Comparison of ENCODE assay signal across 18 cellular contexts in genomic region chr4:85933306-85933640, GRCh38.
"Had no signal": no experiment of that assay in that cellular context is flagged by ENCODE, and none has a peak within 500 bp of the region (broad histone marks: within the 10 kb centered on the region; RNA-seq: fewer than 3 reads in every experiment).

No MANE protein-coding gene starts in this region.

- H3K9me3 Mint-ChIP-seq: activated CD8-positive, alpha-beta T cell treated with anti-CD3 and anti-CD28 coated beads for 36 hours; activated naive CD4-positive, alpha-beta T cell treated with anti-CD3 and anti-CD28 coated beads, Interleukin-2, amount 50 U/mL, for 24 hours; WTC11 had no signal

- H3K4me3 Mint-ChIP-seq: activated CD8-positive, alpha-beta T cell treated with anti-CD3 and anti-CD28 coated beads for 36 hours; activated naive CD4-positive, alpha-beta T cell treated with anti-CD3 and anti-CD28 coated beads, Interleukin-2, amount 50 U/mL, for 24 hours; natural killer cell; WTC11 had no signal

- H3K27ac ChIP-seq: adrenal gland, esophagus muscularis mucosa, suprapubic skin had no signal

- H3K27me3 ChIP-seq: adrenal gland, esophagus muscularis mucosa, suprapubic skin had no signal

- H3K4me3 ChIP-seq: adrenal gland, mucosa of descending colon, suprapubic skin had no signal

- H3K36me3 ChIP-seq: adrenal gland, esophagus muscularis mucosa, suprapubic skin had no signal

- H3K36me3 Mint-ChIP-seq: activated naive CD4-positive, alpha-beta T cell treated with anti-CD3 and anti-CD28 coated beads, Interleukin-2, amount 50 U/mL, for 24 hours; natural killer cell; WTC11 had no signal

- DNase-seq: activated CD4-positive, alpha-beta T cell treated with anti-CD3 and anti-CD28 coated beads for 4 hours; activated CD8-positive, alpha-beta T cell treated with anti-CD3 and anti-CD28 coated beads for 36 hours; activated effector memory CD4-positive, alpha-beta T cell treated with anti-CD3 and anti-CD28 coated beads, Interleukin-2, amount 50 U/mL, for 16 hours; activated T-cell treated with anti-CD3 and anti-CD28 coated beads, Interleukin-2, amount 50 U/mL, for 48 hours; adrenal gland; hippocampal formation; mammary epithelial cell; mucosa of descending colon; natural killer cell; small intestine; stimulated activated CD4-positive, alpha-beta T cell treated with anti-CD3 and anti-CD28 coated beads, Interleukin-4, amount 100 ng/mL, for 4 hours; stimulated activated CD8-positive, alpha-beta memory T cell treated with anti-CD3 and anti-CD28 coated beads, Interleukin-4, amount 100 ng/mL, for 48 hours; stimulated activated naive CD8-positive, alpha-beta T cell treated with anti-CD3 and anti-CD28 coated beads, Interleukin-15, Interleukin-2, amounts not matched to agents 100 U/mL and 50 U/mL, for 24 hours; T-helper 2 cell had no signal

- H3K27ac Mint-ChIP-seq: activated CD8-positive, alpha-beta T cell treated with anti-CD3 and anti-CD28 coated beads for 36 hours; activated naive CD4-positive, alpha-beta T cell treated with anti-CD3 and anti-CD28 coated beads, Interleukin-2, amount 50 U/mL, for 24 hours; natural killer cell; WTC11 had no signal

- H3K9me3 ChIP-seq: adrenal gland, esophagus muscularis mucosa, mucosa of descending colon, suprapubic skin had no signal
